ENCODE assay signal across 10 cellular contexts in the genomic region with DNA sequence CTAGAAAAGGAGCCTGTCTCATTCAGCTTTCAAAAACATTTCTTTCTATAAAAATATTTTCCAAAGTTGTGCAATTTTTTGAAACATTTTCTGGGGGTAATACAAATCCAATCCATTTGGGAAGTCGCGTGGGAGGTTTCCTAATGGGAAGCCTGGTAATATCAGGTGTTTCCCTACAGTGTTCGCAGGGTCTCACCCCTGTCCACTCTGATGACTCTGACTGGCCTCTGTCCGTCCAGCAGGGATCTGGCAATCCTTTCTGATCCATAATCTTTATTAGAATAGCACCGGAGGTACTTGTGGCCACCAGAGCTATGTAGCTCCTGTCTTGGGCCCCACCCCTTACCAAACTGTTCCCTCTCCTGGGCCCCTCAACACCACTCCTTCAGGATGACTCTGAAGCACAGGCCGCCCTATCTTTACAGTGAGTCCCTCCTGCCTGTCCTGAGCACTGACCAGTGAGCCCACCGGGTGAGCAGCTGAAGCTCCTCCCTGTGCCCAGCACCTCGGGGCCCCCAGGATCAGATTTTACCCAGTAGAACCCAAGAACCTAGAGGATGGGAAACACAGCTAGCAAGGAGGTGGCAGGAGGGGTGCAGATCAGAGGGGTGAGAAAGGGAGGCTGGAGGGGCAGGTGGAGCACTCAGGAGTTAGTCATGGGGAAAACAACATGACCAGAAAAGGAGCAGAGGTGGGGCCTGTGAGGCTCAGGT.
DNase-seq lines count a peak whose midpoint lies in the region; ATAC-seq and TF ChIP-seq lines count a peak whose summit lies in the region.
"Had no signal": no experiment of that assay in that cellular context is flagged by ENCODE, and none has a peak within 500 bp of the region (broad histone marks: within the 10 kb centered on the region; RNA-seq: fewer than 3 reads in every experiment).

No MANE protein-coding gene starts in this region.

- peaks cover 5% of the 10 kb centered on the region for H3K27me3 Mint-ChIP-seq in activated T-cell treated with anti-CD3 and anti-CD28 coated beads, Interleukin-2, amount 50 U/mL, for 24 hours
- H3K27me3 Mint-ChIP-seq in activated naive CD8-positive, alpha-beta T cell treated with anti-CD3 and anti-CD28 coated beads, Interleukin-2, amount 10 ng/mL, durations not matched to agents 7 days and 5 days = peaks cover 14% of the 10 kb centered on the region

- peaks cover 50% of the 10 kb centered on the region for H3K4me1 Mint-ChIP-seq in activated T-cell treated with anti-CD3 and anti-CD28 coated beads, Interleukin-2, amount 50 U/mL, for 24 hours (ENCODE audit: low read depth)
- peaks cover 9% of the 10 kb centered on the region for H3K4me1 Mint-ChIP-seq in activated naive CD8-positive, alpha-beta T cell treated with anti-CD3 and anti-CD28 coated beads, Interleukin-2, amount 10 ng/mL, durations not matched to agents 7 days and 5 days

- no peak for ATAC-seq in activated naive CD8-positive, alpha-beta T cell treated with anti-CD3 and anti-CD28 coated beads, Interleukin-2, amount 10 ng/mL, durations not matched to agents 7 days and 5 days (ENCODE audit: low read depth)
- ATAC-seq in left lung = peak; percentile 54

- peak overlapping the region; percentile 97 for H3K27ac Mint-ChIP-seq in activated T-cell treated with anti-CD3 and anti-CD28 coated beads, Interleukin-2, amount 50 U/mL, for 24 hours
- H3K27ac Mint-ChIP-seq in activated naive CD8-positive, alpha-beta T cell treated with anti-CD3 and anti-CD28 coated beads, Interleukin-2, amount 10 ng/mL, durations not matched to agents 7 days and 5 days = peak overlapping the region; percentile 9

- no peaks in the 10 kb centered on the region for H3K36me3 ChIP-seq in left lung
- H3K36me3 ChIP-seq in tibial nerve = no peaks in the 10 kb centered on the region

- peaks cover 20 to 63% of the 10 kb centered on the region in 2 donors for H3K4me1 ChIP-seq in left lung
- H3K4me1 ChIP-seq in tibial nerve = peaks cover 0 to 54% (median 12%) of the 10 kb centered on the region in 4 donors

- peak overlapping the region; percentile 78 to 86 for H3K27ac ChIP-seq in left lung
- H3K27ac ChIP-seq in tibial nerve = peak overlapping the region; percentile 56 to 84 (median 68)

- no peaks in the 10 kb centered on the region for H3K9me3 Mint-ChIP-seq in activated T-cell treated with anti-CD3 and anti-CD28 coated beads, Interleukin-2, amount 50 U/mL, for 24 hours
- no peaks in the 10 kb centered on the region for H3K9me3 Mint-ChIP-seq in activated naive CD8-positive, alpha-beta T cell treated with anti-CD3 and anti-CD28 coated beads, Interleukin-2, amount 10 ng/mL, durations not matched to agents 7 days and 5 days

- TF ChIP-seq POLR2A in tibial nerve (IDR thresholded peaks at IDR 0.05) = no peak

- peak overlapping the region; percentile 47 for H3K4me3 Mint-ChIP-seq in activated T-cell treated with anti-CD3 and anti-CD28 coated beads, Interleukin-2, amount 50 U/mL, for 24 hours
- no peak overlapping the region for H3K4me3 Mint-ChIP-seq in activated naive CD8-positive, alpha-beta T cell treated with anti-CD3 and anti-CD28 coated beads, Interleukin-2, amount 10 ng/mL, durations not matched to agents 7 days and 5 days

- H3K27me3 ChIP-seq in left lung (no peaks in the 10 kb centered on the region), tibial nerve (no peaks in the 10 kb centered on the region)

- no peaks in the 10 kb centered on the region for H3K9me3 ChIP-seq in left lung
- H3K9me3 ChIP-seq in tibial nerve = no peaks in the 10 kb centered on the region

- WGBS in tibial nerve, 2 donors = 58 to 71% methylated on average over 8 of the region's 8 CpGs

- DNase-seq in activated T-cell treated with anti-CD3 and anti-CD28 coated beads, Interleukin-2, amount 50 U/mL, for 24 hours = no peak
- no peak for DNase-seq in activated T-cell treated with anti-CD3 and anti-CD28 coated beads, Interleukin-2, amount 50 U/mL, for 1 hour
- no peak for DNase-seq in activated naive CD8-positive, alpha-beta T cell treated with anti-CD3 and anti-CD28 coated beads, Interleukin-2, amount 10 ng/mL, durations not matched to agents 7 days and 5 days
- DNase-seq in left lung (no peak), tibial nerve (ENCODE audit: low spot score in 2 of 2) (peak in 1 of 2 donors; percentile 45), HT-29 (ENCODE audit: low spot score) (no peak)
- no peak for DNase-seq in NK-92 treated with Interleukin-12 subunit alpha and Interleukin-12 subunit beta, amount 100 ng/mL, for 24 hours (lab: John Stamatoyannopoulos, UW)
- no peak for DNase-seq in activated CD4-positive, CD25-positive, alpha-beta regulatory T cell (lab: John Stamatoyannopoulos, UW)
- DNase-seq: NCI-H1930, occipital lobe had no signal

- peak in 1 of 2 donors; percentile 2 for TF ChIP-seq EP300 in tibial nerve (IDR thresholded peaks at IDR 0.05)

- TF ChIP-seq CTCF in left lung (IDR thresholded peaks at IDR 0.05) (no peak), tibial nerve (IDR thresholded peaks at IDR 0.05) (no peak)

- H3K4me3 ChIP-seq in left lung = no peak overlapping the region
- no peak overlapping the region for H3K4me3 ChIP-seq in tibial nerve

- H3K36me3 Mint-ChIP-seq in activated T-cell treated with anti-CD3 and anti-CD28 coated beads, Interleukin-2, amount 50 U/mL, for 24 hours (ENCODE audit: low read depth) = no peaks in the 10 kb centered on the region
- H3K36me3 Mint-ChIP-seq in activated naive CD8-positive, alpha-beta T cell treated with anti-CD3 and anti-CD28 coated beads, Interleukin-2, amount 10 ng/mL, durations not matched to agents 7 days and 5 days = no peaks in the 10 kb centered on the region

- POLR2A ChIA-PET in activated naive CD8-positive, alpha-beta T cell treated with anti-CD3 and anti-CD28 coated beads, Interleukin-2, amount 10 ng/mL, durations not matched to agents 7 days and 5 days (lab: Charles Lee) = no interaction called here

- intact Hi-C loops in left lung (cut with DNase I) = no loop called here
